Comparison of ENCODE assay signal across 13 cellular contexts in the genomic region with DNA sequence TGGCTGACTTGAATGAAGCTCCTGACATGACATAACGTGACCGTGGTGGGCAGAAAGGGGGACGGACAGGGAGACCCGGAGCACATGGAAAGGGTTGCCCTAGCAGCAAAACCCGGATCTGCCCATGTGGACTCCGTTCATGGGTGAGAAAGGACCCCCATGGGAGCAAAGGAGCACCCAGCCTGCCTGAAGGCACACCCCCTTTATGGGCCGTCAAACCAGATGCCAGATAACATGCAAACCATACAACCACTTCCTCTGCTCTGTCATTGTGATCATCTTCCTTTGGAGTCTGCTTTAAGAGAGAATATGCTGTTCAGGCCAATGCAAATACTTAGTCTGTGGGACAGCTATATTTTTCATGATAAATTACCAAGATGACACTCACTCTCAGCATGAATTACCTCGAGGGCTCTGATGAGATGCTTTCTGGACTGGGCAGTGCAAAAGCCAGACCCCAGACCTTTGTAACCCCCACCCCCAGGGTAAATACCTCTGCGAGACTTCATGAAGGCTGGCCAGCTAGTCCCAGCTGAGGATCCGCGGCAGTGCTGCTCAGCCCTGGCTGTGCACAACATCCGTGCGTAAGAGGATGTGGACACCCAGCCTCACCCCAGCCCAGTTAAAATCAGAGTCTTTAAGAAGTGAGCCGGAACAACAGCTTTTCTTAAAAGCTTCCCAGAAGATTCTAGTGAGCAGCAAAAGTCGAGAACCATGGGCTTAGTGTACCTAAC.
DNase-seq lines count a peak whose midpoint lies in the region; ATAC-seq, FAIRE-seq and TF ChIP-seq lines count a peak whose summit lies in the region.
"Had no signal": no experiment of that assay in that cellular context is flagged by ENCODE, and none has a peak within 500 bp of the region (broad histone marks: within the 10 kb centered on the region; RNA-seq: fewer than 3 reads in every experiment).

No MANE protein-coding gene starts in this region.

- H3K4me1 Mint-ChIP-seq in immature natural killer cell (peaks cover 11 to 14% of the 10 kb centered on the region in 2 donors), HFFc6 (ENCODE audit: low read depth) (peaks cover 39% of the 10 kb centered on the region), mesothelial cell of epicardium (peaks cover 9% of the 10 kb centered on the region)

- peaks cover 3 to 5% (median 4%) of the 10 kb centered on the region in 3 donors for H3K27me3 Mint-ChIP-seq in immature natural killer cell (ENCODE audit: low read depth in 3 of 3)
- no peaks in the 10 kb centered on the region; the same call in 1 of the 2 replicates for H3K27me3 Mint-ChIP-seq in HFFc6 (ENCODE audit: insufficient read depth)
- H3K27me3 Mint-ChIP-seq in mesothelial cell of epicardium (ENCODE audit: low read depth) = no peaks in the 10 kb centered on the region

- no peak for DNase-seq in GM12892 (ENCODE audit: insufficient read length)
- DNase-seq in NCI-H526 treated with DMSO at 0.1 percent for 48 hours (lab: John Stamatoyannopoulos, UW) = peak; percentile 87
- peak; percentile 7 to 53 (median 22) for DNase-seq in immature natural killer cell
- no peak for DNase-seq in HFFc6
- DNase-seq in MM.1S = no peak
- DNase-seq in mesothelial cell of epicardium (ENCODE audit: low spot score in 2 of 2, unreplicated experiment in 2 of 2) = no peak
- DNase-seq in NCI-H2081 (lab: John Stamatoyannopoulos, UW) = no peak
- DNase-seq: DMS79 treated with DMSO at 0.1 percent for 48 hours; HCEC 1CT; NK-92 treated with Interleukin-12 subunit alpha and Interleukin-12 subunit beta, amount 100 ng/mL, for 24 hours had no signal

- no peaks in the 10 kb centered on the region for H3K27me3 ChIP-seq in MM.1S (replicated peaks; ENCODE audit: insufficient read depth, low read length)
- H3K27me3 ChIP-seq: cardiac muscle cell, suprapubic skin had no signal

- no peak overlapping the region for H3K27ac ChIP-seq in MM.1S (ENCODE audit: low read length)
- H3K27ac ChIP-seq: cardiac muscle cell, suprapubic skin had no signal

- FAIRE-seq in GM12892 (lab: Jason Lieb, UNC) = peak; percentile 89

- H3K79me2 ChIP-seq in MM.1S (ENCODE audit: low read length) = no peaks in the 10 kb centered on the region

- no peaks in the 10 kb centered on the region for H3K4me1 ChIP-seq in MM.1S (ENCODE audit: low read length)

- H3K4me2 ChIP-seq in MM.1S (ENCODE audit: low read depth, low read length) = no peak overlapping the region

- H3K36me3 ChIP-seq in MM.1S (replicated peaks; ENCODE audit: insufficient read depth, low read length) = no peaks in the 10 kb centered on the region
- H3K36me3 ChIP-seq: cardiac muscle cell, suprapubic skin had no signal

- H3K4me3 Mint-ChIP-seq in immature natural killer cell = peak overlapping the region in 3 of 5 donors; percentile 10 to 75 (median 38)
- no peak overlapping the region for H3K4me3 Mint-ChIP-seq in HFFc6
- no peak overlapping the region for H3K4me3 Mint-ChIP-seq in mesothelial cell of epicardium

- H3K27ac Mint-ChIP-seq in immature natural killer cell (peak overlapping the region; percentile 59 to 94 (median 82)), HFFc6 (no peak overlapping the region), mesothelial cell of epicardium (no peak overlapping the region)

- H3K9ac ChIP-seq in MM.1S (ENCODE audit: low read length) = no peak overlapping the region

- no peaks in the 10 kb centered on the region for H4K20me1 ChIP-seq in MM.1S (ENCODE audit: insufficient read depth, low read length)

- TF ChIP-seq POLR2A in GM12892 (IDR thresholded peaks at IDR 0.05; ENCODE audit: low read depth, low read length) = no peak

- no peak overlapping the region for H2AFZ ChIP-seq in MM.1S (ENCODE audit: low read length)

- no peaks in the 10 kb centered on the region for H3K9me2 ChIP-seq in MM.1S (replicated peaks; ENCODE audit: insufficient read depth, low read length)

- no peaks in the 10 kb centered on the region for H3K9me3 Mint-ChIP-seq in immature natural killer cell
- H3K9me3 Mint-ChIP-seq in HFFc6 = no peaks in the 10 kb centered on the region
- no peaks in the 10 kb centered on the region for H3K9me3 Mint-ChIP-seq in mesothelial cell of epicardium

- ATAC-seq in GM21529 (IDR thresholded peaks at IDR 0.05; ENCODE audit: unreplicated experiment) = peak; percentile 72

- no peak for TF ChIP-seq CTCF in HFFc6 (IDR thresholded peaks at IDR 0.05)
- no peak for TF ChIP-seq CTCF in MM.1S (IDR thresholded peaks at IDR 0.05; ENCODE audit: low read length)
- TF ChIP-seq CTCF in mesothelial cell of epicardium (IDR thresholded peaks at IDR 0.05; ENCODE audit: unreplicated experiment) = no peak

- H3K9me3 ChIP-seq in MM.1S (replicated peaks; ENCODE audit: insufficient read depth, low read length) = no peaks in the 10 kb centered on the region
- H3K9me3 ChIP-seq: suprapubic skin had no signal

- H3K36me3 Mint-ChIP-seq in immature natural killer cell (no peaks in the 10 kb centered on the region), HFFc6 (ENCODE audit: low read depth) (peaks cover 2% of the 10 kb centered on the region; the same call in 1 of the 2 replicates), mesothelial cell of epicardium (no peaks in the 10 kb centered on the region)

- no peaks in the 10 kb centered on the region for H3F3A ChIP-seq in MM.1S (ENCODE audit: insufficient read depth, low read length)

- H3K4me3 ChIP-seq in MM.1S (ENCODE audit: low read length) = no peak overlapping the region
- H3K4me3 ChIP-seq: cardiac muscle cell, suprapubic skin had no signal

Comparison
In these comparisons a context has a peak if more than half of its experiments do, and no peak if none do; other contexts are left out.
1. DNase-seq: peak in NCI-H526 treated with DMSO at 0.1 percent for 48 hours (single experiment) and immature natural killer cell (3 of 3); none in GM12892 (single experiment), HFFc6 (single experiment), MM.1S (single experiment), mesothelial cell of epicardium (0 of 2) and NCI-H2081 (0 of 2).
2. H3K27ac Mint-ChIP-seq: peak in immature natural killer cell (6 of 6); none in HFFc6 (single experiment) and mesothelial cell of epicardium (single experiment).
3. H3K4me3 Mint-ChIP-seq: peak in immature natural killer cell (3 of 5); none in HFFc6 (single experiment) and mesothelial cell of epicardium (single experiment).